ENCODE assay signal across 2 cellular contexts in the genomic region with DNA sequence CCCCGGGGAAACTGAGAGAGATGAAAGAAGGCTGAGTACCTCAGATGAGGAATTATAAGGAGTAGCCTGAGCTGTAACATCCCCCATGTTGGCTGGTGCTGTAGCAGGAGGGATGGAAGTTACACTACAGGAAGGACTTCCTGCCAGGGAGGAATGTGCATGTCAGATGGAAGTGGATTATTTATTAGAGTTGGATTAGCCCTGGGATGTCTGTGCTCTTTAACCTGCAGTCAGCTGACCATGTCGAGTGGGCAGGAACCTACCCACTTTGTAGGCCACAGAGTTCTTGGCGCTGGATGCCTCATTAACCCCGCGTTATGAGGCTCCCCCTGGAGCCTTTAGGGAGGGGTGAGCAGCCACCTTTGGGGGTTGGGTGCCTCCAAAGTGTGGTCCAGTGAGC.
TF ChIP-seq lines count a peak whose summit lies in the region.

No MANE protein-coding gene starts in this region.

TF ChIP-seq in GM23338, 12 proteins besides CTCF, POLR2A, EP300 and RAD21:
- TF ChIP-seq STAT1 (IDR thresholded peaks at IDR 0.05; ENCODE audit: unreplicated experiment) = no peak
- no peak for TF ChIP-seq EZH2phosphoT487 (IDR thresholded peaks at IDR 0.05; ENCODE audit: unreplicated experiment)
- no peak for TF ChIP-seq ZNF462 (CRISPR knock-in tag; IDR thresholded peaks at IDR 0.05)
TF ChIP-seq in GM23338: peak in this region for 0.

TF ChIP-seq in WTC11, 78 proteins besides CTCF, POLR2A, EP300 and RAD21:
- TF ChIP-seq ATF3 (CRISPR knock-in tag; conservative IDR thresholded peaks at IDR 0.05) (no peak), SOX15 (CRISPR knock-in tag; IDR thresholded peaks at IDR 0.05) (no peak), GTF2I (CRISPR knock-in tag; conservative IDR thresholded peaks at IDR 0.05) (no peak), ZNF121 (CRISPR knock-in tag; IDR thresholded peaks at IDR 0.05) (no peak), HMGXB4 (CRISPR knock-in tag; IDR thresholded peaks at IDR 0.05) (no peak), ZNF219 (CRISPR knock-in tag; IDR thresholded peaks at IDR 0.05; ENCODE audit: borderline replicate concordance) (no peak), CREM (CRISPR knock-in tag; IDR thresholded peaks at IDR 0.05) (no peak), RELA (CRISPR knock-in tag; IDR thresholded peaks at IDR 0.05; ENCODE audit: borderline replicate concordance) (no peak), ZNF281 (CRISPR knock-in tag; IDR thresholded peaks at IDR 0.05) (no peak), FOXJ3 (CRISPR knock-in tag; IDR thresholded peaks at IDR 0.05; ENCODE audit: borderline replicate concordance) (no peak), SMAD3 (CRISPR knock-in tag; IDR thresholded peaks at IDR 0.05; ENCODE audit: borderline replicate concordance) (no peak)
- TF ChIP-seq, protein P1, sequence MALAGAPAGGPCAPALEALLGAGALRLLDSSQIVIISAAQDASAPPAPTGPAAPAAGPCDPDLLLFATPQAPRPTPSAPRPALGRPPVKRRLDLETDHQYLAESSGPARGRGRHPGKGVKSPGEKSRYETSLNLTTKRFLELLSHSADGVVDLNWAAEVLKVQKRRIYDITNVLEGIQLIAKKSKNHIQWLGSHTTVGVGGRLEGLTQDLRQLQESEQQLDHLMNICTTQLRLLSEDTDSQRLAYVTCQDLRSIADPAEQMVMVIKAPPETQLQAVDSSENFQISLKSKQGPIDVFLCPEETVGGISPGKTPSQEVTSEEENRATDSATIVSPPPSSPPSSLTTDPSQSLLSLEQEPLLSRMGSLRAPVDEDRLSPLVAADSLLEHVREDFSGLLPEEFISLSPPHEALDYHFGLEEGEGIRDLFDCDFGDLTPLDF (CRISPR knock-in tag; IDR thresholded peaks at IDR 0.05) = no peak
- TF ChIP-seq, protein P2, sequence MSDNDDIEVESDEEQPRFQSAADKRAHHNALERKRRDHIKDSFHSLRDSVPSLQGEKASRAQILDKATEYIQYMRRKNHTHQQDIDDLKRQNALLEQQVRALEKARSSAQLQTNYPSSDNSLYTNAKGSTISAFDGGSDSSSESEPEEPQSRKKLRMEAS (CRISPR knock-in tag; IDR thresholded peaks at IDR 0.05) = no peak
